In the genomic region with DNA sequence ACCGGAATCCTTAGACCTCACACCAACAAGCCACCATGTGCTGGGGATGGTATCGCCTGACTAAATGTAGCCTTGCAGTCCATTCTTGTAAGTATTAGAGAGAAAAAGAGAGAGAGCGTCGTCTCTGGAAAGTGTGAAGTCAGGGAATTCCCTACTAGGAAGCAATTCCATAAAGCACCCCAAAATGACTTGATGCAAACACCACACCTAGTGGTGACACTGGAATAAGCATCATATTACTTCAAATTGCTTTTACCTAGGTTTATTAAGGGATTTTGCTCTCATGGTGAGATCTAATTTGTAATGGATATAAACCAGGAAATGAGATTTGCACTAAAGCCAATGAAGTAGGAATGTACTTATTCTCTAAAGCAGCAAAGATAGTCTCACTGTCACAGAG, we compare ENCODE assay signal across 8 cellular contexts.
DNase-seq lines count a peak whose midpoint lies in the region; ATAC-seq and TF ChIP-seq lines count a peak whose summit lies in the region.
"Not testable (repeated sequence)": the region's sequence is repeated elsewhere in the genome, so short reads cannot be mapped to it uniquely, and the experiment has no call there.

No MANE protein-coding gene starts in this region.

- not testable (repeated sequence) for H3K9me3 Mint-ChIP-seq in H9; activated CD8-positive, alpha-beta memory T cell treated with anti-CD3 and anti-CD28 coated beads, Interleukin-2, amount 10 ng/mL, durations not matched to agents 7 days and 5 days (ENCODE audit: low read depth); stimulated activated naive B cell treated with anti-CD40 and anti-IgM and Interleukin-4, amounts not matched to agents 10 μg/mL and 1 μg/mL and 100 μg/mL, for 72 hours

- H2BK15ac ChIP-seq in H9 (ENCODE audit: low read depth, low read length) = not testable (repeated sequence)

- not testable (repeated sequence) for H3K56ac ChIP-seq in H9 (ENCODE audit: insufficient read length, low read depth, low read length)

- intact Hi-C loops in PC-9 (cut with micrococcal nuclease; ENCODE audit: unreplicated experiment) = not testable (repeated sequence)

- H3K4ac ChIP-seq in H9 (ENCODE audit: low read depth, low read length) = not testable (repeated sequence)

- H3K4me2 ChIP-seq in H9 (ENCODE audit: insufficient read depth, insufficient read length, low read length); PC-9; neural cell (ENCODE audit: low read length): not testable (repeated sequence)

- H4K20me1 ChIP-seq in H9 (ENCODE audit: control insufficient read depth, insufficient read depth, insufficient read length); PC-9 (ENCODE audit: insufficient read depth); neural cell (ENCODE audit: insufficient read depth): not testable (repeated sequence)

- not testable (repeated sequence) for ATAC-seq in activated CD8-positive, alpha-beta memory T cell treated with anti-CD3 and anti-CD28 coated beads, Interleukin-2, amount 10 ng/mL, durations not matched to agents 7 days and 5 days; stimulated activated naive B cell treated with anti-CD40 and anti-IgM and Interleukin-4, amounts not matched to agents 10 μg/mL and 1 μg/mL and 100 μg/mL, for 72 hours (replicated peaks)

- POLR2A ChIA-PET in PC-9 (lab: Charles Lee; ENCODE audit: unreplicated experiment) = not testable (repeated sequence)

- DNase-seq in BE2C; GM10266 (ENCODE audit: extremely low spot score); H9; activated CD8-positive, alpha-beta memory T cell treated with anti-CD3 and anti-CD28 coated beads, Interleukin-2, amount 10 ng/mL, durations not matched to agents 7 days and 5 days; stimulated activated naive B cell treated with anti-CD40 and anti-IgM and Interleukin-4, amounts not matched to agents 10 μg/mL and 1 μg/mL and 100 μg/mL, for 72 hours: not testable (repeated sequence)
- DNase-seq in PC-9 (peak in 1 of 2 experiments; percentile 33), dedifferentiated amniotic fluid mesenchymal stem cell (ENCODE audit: extremely low spot score) (peak; percentile 13)

- not testable (repeated sequence) for H4K8ac ChIP-seq in H9 (replicated peaks; ENCODE audit: insufficient read length, low read depth, low read length)

- H3T11ph ChIP-seq in H9 (ENCODE audit: low read length) = not testable (repeated sequence)

- not testable (repeated sequence) for H3K4me3 Mint-ChIP-seq in H9; activated CD8-positive, alpha-beta memory T cell treated with anti-CD3 and anti-CD28 coated beads, Interleukin-2, amount 10 ng/mL, durations not matched to agents 7 days and 5 days; stimulated activated naive B cell treated with anti-CD40 and anti-IgM and Interleukin-4, amounts not matched to agents 10 μg/mL and 1 μg/mL and 100 μg/mL, for 72 hours

- BruUV-seq in PC-9 (replicated peaks; lab: Mats Ljungman, UMichigan) = not testable (repeated sequence)

- H2BK12ac ChIP-seq in H9 (ENCODE audit: insufficient read length, low read depth, low read length) = not testable (repeated sequence)

- H3K14ac ChIP-seq in H9 (ENCODE audit: insufficient read depth, low read length) = not testable (repeated sequence)

- TF ChIP-seq RAD21 in neural cell (conservative IDR thresholded peaks at IDR 0.05) = not testable (repeated sequence)

- H4K91ac ChIP-seq in H9 (ENCODE audit: insufficient read length, low read depth, low read length) = not testable (repeated sequence)

- not testable (repeated sequence) for H3K18ac ChIP-seq in H9 (ENCODE audit: insufficient read length, low read depth, low read length)

- CTCF ChIA-PET in PC-9 (lab: Charles Lee); activated CD8-positive, alpha-beta memory T cell treated with anti-CD3 and anti-CD28 coated beads, Interleukin-2, amount 10 ng/mL, durations not matched to agents 7 days and 5 days (lab: Charles Lee): not testable (repeated sequence)

- not testable (repeated sequence) for H3K23me2 ChIP-seq in H9 (ENCODE audit: insufficient read length, low read depth, low read length, poor library complexity, severe bottlenecking)

- H2BK5ac ChIP-seq in H9 (ENCODE audit: insufficient read length, low read length) = not testable (repeated sequence)

- not testable (repeated sequence) for H2AFZ ChIP-seq in H9 (ENCODE audit: low read length); PC-9; neural cell (ENCODE audit: low read depth, low read length)

- H2BK20ac ChIP-seq in H9 (ENCODE audit: low read depth, low read length, poor library complexity, severe bottlenecking) = not testable (repeated sequence)

- not testable (repeated sequence) for H3K9ac ChIP-seq in H9 (ENCODE audit: extremely low read depth, insufficient read length, low read length); neural cell (ENCODE audit: low read length)

- not testable (repeated sequence) for H2AK5ac ChIP-seq in H9 (ENCODE audit: insufficient read length, low read length)

- H3F3A ChIP-seq in PC-9 (ENCODE audit: insufficient read depth, low read depth); neural cell (ENCODE audit: insufficient read depth, low read length, poor library complexity, severe bottlenecking): not testable (repeated sequence)

- H3K4me1 ChIP-seq in BE2C; H9 (ENCODE audit: insufficient read depth, low read length); PC-9 (replicated peaks; ENCODE audit: insufficient read depth): not testable (repeated sequence)

- H2BK120ac ChIP-seq in H9 (ENCODE audit: low read depth, low read length, poor library complexity, severe bottlenecking) = not testable (repeated sequence)

- not testable (repeated sequence) for H3K23ac ChIP-seq in H9 (ENCODE audit: insufficient read length, low read depth, low read length)

- H3K4me1 Mint-ChIP-seq in H9; activated CD8-positive, alpha-beta memory T cell treated with anti-CD3 and anti-CD28 coated beads, Interleukin-2, amount 10 ng/mL, durations not matched to agents 7 days and 5 days; stimulated activated naive B cell treated with anti-CD40 and anti-IgM and Interleukin-4, amounts not matched to agents 10 μg/mL and 1 μg/mL and 100 μg/mL, for 72 hours: not testable (repeated sequence)

- not testable (repeated sequence) for H3K79me2 ChIP-seq in H9 (ENCODE audit: insufficient read depth, low read length); PC-9 (ENCODE audit: low read depth); neural cell (replicated peaks; ENCODE audit: insufficient read depth, low read length)

- not testable (repeated sequence) for H3K27ac Mint-ChIP-seq in H9
- peak overlapping the region; percentile 18 for H3K27ac Mint-ChIP-seq in activated CD8-positive, alpha-beta memory T cell treated with anti-CD3 and anti-CD28 coated beads, Interleukin-2, amount 10 ng/mL, durations not matched to agents 7 days and 5 days
- peak overlapping the region; percentile 9 for H3K27ac Mint-ChIP-seq in stimulated activated naive B cell treated with anti-CD40 and anti-IgM and Interleukin-4, amounts not matched to agents 10 μg/mL and 1 μg/mL and 100 μg/mL, for 72 hours

- H4K5ac ChIP-seq in H9 (ENCODE audit: insufficient read length, low read depth, low read length) = not testable (repeated sequence)

- not testable (repeated sequence) for H3K27me3 Mint-ChIP-seq in H9 (ENCODE audit: low read depth); activated CD8-positive, alpha-beta memory T cell treated with anti-CD3 and anti-CD28 coated beads, Interleukin-2, amount 10 ng/mL, durations not matched to agents 7 days and 5 days; stimulated activated naive B cell treated with anti-CD40 and anti-IgM and Interleukin-4, amounts not matched to agents 10 μg/mL and 1 μg/mL and 100 μg/mL, for 72 hours

- not testable (repeated sequence) for H3K79me1 ChIP-seq in H9 (ENCODE audit: insufficient read depth, low read depth, low read length, poor library complexity, severe bottlenecking)

- H3K4me3 ChIP-seq in BE2C (ENCODE audit: low read depth, low read length); PC-9; neural cell (ENCODE audit: low read length): not testable (repeated sequence)

- H3K27ac ChIP-seq in H9 (ENCODE audit: insufficient read length, low read depth, low read length); PC-9; neural cell (ENCODE audit: low read length): not testable (repeated sequence)

- TF ChIP-seq CTCF in BE2C (IDR thresholded peaks at IDR 0.05; ENCODE audit: low read depth, low read length) = peak; percentile 17; the same call in 1 of the 2 replicates
- TF ChIP-seq CTCF in GM10266 (IDR thresholded peaks at IDR 0.05; ENCODE audit: control insufficient read depth, insufficient read depth, low read depth, missing control alignments) = peak; percentile 14
- TF ChIP-seq CTCF in H9 (conservative IDR thresholded peaks at IDR 0.05) = peak; percentile 32; the same call in 2 of the 3 replicates
- TF ChIP-seq CTCF in PC-9 (conservative IDR thresholded peaks at IDR 0.05) = 0 out of 2 replicates have a peak, but pooled peaks have one; percentile 18
- peak; percentile 17 for TF ChIP-seq CTCF in neural cell (IDR thresholded peaks at IDR 0.05; ENCODE audit: poor library complexity, severe bottlenecking)

- H3K27me3 ChIP-seq in BE2C; H9 (ENCODE audit: insufficient read depth, low read length); PC-9 (ENCODE audit: insufficient read depth, low read depth); neural cell (ENCODE audit: insufficient read depth, low read depth, low read length): not testable (repeated sequence)

- WGBS in H9 (ENCODE audit: extremely low coverage, insufficient read length, low lambda C conversion rate) = no CpG with 5 or more reads among the region's 4 CpGs

- not testable (repeated sequence) for H3K36me3 Mint-ChIP-seq in H9 (ENCODE audit: insufficient read depth in 1 of 3, low read depth in 3 of 3); activated CD8-positive, alpha-beta memory T cell treated with anti-CD3 and anti-CD28 coated beads, Interleukin-2, amount 10 ng/mL, durations not matched to agents 7 days and 5 days; stimulated activated naive B cell treated with anti-CD40 and anti-IgM and Interleukin-4, amounts not matched to agents 10 μg/mL and 1 μg/mL and 100 μg/mL, for 72 hours

- H3K36me3 ChIP-seq in BE2C; PC-9 (ENCODE audit: low read depth); neural cell (ENCODE audit: insufficient read depth, low read length): not testable (repeated sequence)

- not testable (repeated sequence) for H3K9me2 ChIP-seq in PC-9 (ENCODE audit: insufficient read depth); neural cell (ENCODE audit: insufficient read depth, low read length)

- not testable (repeated sequence) for TF ChIP-seq EP300 in neural cell (conservative IDR thresholded peaks at IDR 0.05; ENCODE audit: poor library complexity, severe bottlenecking)

- H3K9me3 ChIP-seq in BE2C; H9 (ENCODE audit: control insufficient read depth, low read depth, low read length); PC-9 (ENCODE audit: insufficient read depth, low read depth); neural cell (ENCODE audit: low read length): not testable (repeated sequence)
